ENCODE assay signal across 1 cellular context in the genomic region with DNA sequence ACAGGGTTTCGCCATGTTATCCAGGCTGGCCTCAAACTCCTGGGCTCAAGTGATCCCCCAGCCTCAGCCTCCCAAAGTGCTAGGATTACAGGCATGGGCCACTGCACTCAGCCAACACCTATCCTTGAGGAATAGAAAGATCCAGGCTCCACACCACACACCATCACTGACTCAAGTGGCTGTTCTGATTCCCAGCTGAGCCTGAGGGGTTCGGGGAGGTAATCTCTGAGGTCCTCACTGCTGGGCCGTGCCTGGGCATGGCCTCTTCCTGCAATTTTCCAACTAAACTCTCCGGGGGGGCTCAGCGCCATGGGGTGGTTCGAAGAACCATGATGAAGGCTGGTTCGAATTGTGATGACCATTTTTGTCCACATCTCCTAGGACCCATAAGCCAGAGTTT.
TF ChIP-seq lines count a peak whose summit lies in the region.

No MANE protein-coding gene starts in this region.

TF ChIP-seq in HepG2, 621 proteins besides CTCF, POLR2A, EP300 and RAD21:
- TF ChIP-seq, protein P1, sequence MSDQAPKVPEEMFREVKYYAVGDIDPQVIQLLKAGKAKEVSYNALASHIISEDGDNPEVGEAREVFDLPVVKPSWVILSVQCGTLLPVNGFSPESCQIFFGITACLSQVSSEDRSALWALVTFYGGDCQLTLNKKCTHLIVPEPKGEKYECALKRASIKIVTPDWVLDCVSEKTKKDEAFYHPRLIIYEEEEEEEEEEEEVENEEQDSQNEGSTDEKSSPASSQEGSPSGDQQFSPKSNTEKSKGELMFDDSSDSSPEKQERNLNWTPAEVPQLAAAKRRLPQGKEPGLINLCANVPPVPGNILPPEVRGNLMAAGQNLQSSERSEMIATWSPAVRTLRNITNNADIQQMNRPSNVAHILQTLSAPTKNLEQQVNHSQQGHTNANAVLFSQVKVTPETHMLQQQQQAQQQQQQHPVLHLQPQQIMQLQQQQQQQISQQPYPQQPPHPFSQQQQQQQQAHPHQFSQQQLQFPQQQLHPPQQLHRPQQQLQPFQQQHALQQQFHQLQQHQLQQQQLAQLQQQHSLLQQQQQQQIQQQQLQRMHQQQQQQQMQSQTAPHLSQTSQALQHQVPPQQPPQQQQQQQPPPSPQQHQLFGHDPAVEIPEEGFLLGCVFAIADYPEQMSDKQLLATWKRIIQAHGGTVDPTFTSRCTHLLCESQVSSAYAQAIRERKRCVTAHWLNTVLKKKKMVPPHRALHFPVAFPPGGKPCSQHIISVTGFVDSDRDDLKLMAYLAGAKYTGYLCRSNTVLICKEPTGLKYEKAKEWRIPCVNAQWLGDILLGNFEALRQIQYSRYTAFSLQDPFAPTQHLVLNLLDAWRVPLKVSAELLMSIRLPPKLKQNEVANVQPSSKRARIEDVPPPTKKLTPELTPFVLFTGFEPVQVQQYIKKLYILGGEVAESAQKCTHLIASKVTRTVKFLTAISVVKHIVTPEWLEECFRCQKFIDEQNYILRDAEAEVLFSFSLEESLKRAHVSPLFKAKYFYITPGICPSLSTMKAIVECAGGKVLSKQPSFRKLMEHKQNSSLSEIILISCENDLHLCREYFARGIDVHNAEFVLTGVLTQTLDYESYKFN (CRISPR knock-in tag; conservative IDR thresholded peaks at IDR 0.05) = no peak
- no peak for TF ChIP-seq MAFG (CRISPR knock-in tag; IDR thresholded peaks at IDR 0.05)
- TF ChIP-seq, protein P2, sequence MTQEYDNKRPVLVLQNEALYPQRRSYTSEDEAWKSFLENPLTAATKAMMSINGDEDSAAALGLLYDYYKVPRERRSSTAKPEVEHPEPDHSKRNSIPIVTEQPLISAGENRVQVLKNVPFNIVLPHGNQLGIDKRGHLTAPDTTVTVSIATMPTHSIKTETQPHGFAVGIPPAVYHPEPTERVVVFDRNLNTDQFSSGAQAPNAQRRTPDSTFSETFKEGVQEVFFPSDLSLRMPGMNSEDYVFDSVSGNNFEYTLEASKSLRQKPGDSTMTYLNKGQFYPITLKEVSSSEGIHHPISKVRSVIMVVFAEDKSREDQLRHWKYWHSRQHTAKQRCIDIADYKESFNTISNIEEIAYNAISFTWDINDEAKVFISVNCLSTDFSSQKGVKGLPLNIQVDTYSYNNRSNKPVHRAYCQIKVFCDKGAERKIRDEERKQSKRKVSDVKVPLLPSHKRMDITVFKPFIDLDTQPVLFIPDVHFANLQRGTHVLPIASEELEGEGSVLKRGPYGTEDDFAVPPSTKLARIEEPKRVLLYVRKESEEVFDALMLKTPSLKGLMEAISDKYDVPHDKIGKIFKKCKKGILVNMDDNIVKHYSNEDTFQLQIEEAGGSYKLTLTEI (CRISPR knock-in tag; conservative IDR thresholded peaks at IDR 0.05) = no peak
- no peak for TF ChIP-seq ZNF510 (CRISPR knock-in tag; IDR thresholded peaks at IDR 0.05; ENCODE audit: low read depth)
- TF ChIP-seq ZNF563 (CRISPR knock-in tag; IDR thresholded peaks at IDR 0.05) = no peak
- TF ChIP-seq ZNF879 (CRISPR knock-in tag; IDR thresholded peaks at IDR 0.05) = no peak
- TF ChIP-seq, protein P3, sequence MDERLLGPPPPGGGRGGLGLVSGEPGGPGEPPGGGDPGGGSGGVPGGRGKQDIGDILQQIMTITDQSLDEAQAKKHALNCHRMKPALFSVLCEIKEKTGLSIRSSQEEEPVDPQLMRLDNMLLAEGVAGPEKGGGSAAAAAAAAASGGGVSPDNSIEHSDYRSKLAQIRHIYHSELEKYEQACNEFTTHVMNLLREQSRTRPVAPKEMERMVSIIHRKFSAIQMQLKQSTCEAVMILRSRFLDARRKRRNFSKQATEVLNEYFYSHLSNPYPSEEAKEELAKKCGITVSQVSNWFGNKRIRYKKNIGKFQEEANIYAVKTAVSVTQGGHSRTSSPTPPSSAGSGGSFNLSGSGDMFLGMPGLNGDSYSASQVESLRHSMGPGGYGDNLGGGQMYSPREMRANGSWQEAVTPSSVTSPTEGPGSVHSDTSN (CRISPR knock-in tag; IDR thresholded peaks at IDR 0.05) = no peak
- TF ChIP-seq, protein P4, sequence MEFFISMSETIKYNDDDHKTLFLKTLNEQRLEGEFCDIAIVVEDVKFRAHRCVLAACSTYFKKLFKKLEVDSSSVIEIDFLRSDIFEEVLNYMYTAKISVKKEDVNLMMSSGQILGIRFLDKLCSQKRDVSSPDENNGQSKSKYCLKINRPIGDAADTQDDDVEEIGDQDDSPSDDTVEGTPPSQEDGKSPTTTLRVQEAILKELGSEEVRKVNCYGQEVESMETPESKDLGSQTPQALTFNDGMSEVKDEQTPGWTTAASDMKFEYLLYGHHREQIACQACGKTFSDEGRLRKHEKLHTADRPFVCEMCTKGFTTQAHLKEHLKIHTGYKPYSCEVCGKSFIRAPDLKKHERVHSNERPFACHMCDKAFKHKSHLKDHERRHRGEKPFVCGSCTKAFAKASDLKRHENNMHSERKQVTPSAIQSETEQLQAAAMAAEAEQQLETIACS (CRISPR knock-in tag; IDR thresholded peaks at IDR 0.05) = no peak
- no peak for TF ChIP-seq ZNF20 (CRISPR knock-in tag; IDR thresholded peaks at IDR 0.05)
- TF ChIP-seq ZNF644 (CRISPR knock-in tag; IDR thresholded peaks at IDR 0.05; ENCODE audit: low read depth) = no peak
- no peak for TF ChIP-seq ZNF10 (CRISPR knock-in tag; IDR thresholded peaks at IDR 0.05; ENCODE audit: borderline replicate concordance, low read depth)
- TF ChIP-seq, protein P5, sequence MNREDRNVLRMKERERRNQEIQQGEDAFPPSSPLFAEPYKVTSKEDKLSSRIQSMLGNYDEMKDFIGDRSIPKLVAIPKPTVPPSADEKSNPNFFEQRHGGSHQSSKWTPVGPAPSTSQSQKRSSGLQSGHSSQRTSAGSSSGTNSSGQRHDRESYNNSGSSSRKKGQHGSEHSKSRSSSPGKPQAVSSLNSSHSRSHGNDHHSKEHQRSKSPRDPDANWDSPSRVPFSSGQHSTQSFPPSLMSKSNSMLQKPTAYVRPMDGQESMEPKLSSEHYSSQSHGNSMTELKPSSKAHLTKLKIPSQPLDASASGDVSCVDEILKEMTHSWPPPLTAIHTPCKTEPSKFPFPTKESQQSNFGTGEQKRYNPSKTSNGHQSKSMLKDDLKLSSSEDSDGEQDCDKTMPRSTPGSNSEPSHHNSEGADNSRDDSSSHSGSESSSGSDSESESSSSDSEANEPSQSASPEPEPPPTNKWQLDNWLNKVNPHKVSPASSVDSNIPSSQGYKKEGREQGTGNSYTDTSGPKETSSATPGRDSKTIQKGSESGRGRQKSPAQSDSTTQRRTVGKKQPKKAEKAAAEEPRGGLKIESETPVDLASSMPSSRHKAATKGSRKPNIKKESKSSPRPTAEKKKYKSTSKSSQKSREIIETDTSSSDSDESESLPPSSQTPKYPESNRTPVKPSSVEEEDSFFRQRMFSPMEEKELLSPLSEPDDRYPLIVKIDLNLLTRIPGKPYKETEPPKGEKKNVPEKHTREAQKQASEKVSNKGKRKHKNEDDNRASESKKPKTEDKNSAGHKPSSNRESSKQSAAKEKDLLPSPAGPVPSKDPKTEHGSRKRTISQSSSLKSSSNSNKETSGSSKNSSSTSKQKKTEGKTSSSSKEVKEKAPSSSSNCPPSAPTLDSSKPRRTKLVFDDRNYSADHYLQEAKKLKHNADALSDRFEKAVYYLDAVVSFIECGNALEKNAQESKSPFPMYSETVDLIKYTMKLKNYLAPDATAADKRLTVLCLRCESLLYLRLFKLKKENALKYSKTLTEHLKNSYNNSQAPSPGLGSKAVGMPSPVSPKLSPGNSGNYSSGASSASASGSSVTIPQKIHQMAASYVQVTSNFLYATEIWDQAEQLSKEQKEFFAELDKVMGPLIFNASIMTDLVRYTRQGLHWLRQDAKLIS (CRISPR knock-in tag; IDR thresholded peaks at IDR 0.05) = no peak
- no peak for TF ChIP-seq TMF1 (CRISPR knock-in tag; IDR thresholded peaks at IDR 0.05; ENCODE audit: low read depth)
- no peak for TF ChIP-seq NRL (CRISPR knock-in tag; IDR thresholded peaks at IDR 0.05; ENCODE audit: borderline replicate concordance)
- no peak for TF ChIP-seq KLF9 (CRISPR knock-in tag; IDR thresholded peaks at IDR 0.05; ENCODE audit: low read depth)
- TF ChIP-seq ZNF781 (CRISPR knock-in tag; IDR thresholded peaks at IDR 0.05; ENCODE audit: borderline replicate concordance, not compliant biosample characterization) = no peak
- no peak for TF ChIP-seq CCAR2 (optimal IDR thresholded peaks at IDR 0.05; ENCODE audit: low read depth, low read length)
